In the genomic region with DNA sequence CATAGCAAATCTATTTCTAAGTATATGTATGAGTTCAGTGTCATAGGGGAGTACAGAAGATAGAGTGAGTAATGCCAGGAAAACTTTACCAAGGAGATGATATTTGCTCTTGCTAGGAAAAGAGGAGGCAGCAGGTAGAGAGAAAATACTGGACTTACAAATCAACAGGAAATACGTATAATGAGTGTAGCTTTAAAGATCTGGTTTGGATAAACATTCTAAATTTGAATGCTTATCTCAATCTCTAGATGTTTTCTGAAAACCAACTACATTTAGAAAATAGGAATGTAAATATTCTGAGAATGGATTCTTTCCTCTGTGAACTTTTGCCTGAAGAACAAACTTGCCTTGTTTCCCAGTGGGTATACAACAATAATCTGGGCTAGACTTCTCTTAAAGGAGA, we compare ENCODE assay signal across 18 cellular contexts. TPM values are rescaled to one million over a fixed set of nuclear protein-coding genes. Genes with fewer than 3 reads are reported as not detected.
DNase-seq lines count a peak whose midpoint lies in the region; ATAC-seq, FAIRE-seq and TF ChIP-seq lines count a peak whose summit lies in the region.
"Had no signal": no experiment of that assay in that cellular context is flagged by ENCODE, and none has a peak within 500 bp of the region (broad histone marks: within the 10 kb centered on the region; RNA-seq: fewer than 3 reads in every experiment).

No MANE protein-coding gene starts in this region.

- H3K4me3 ChIP-seq in GM23338, result no peak overlapping the region
- no peak overlapping the region for H3K4me3 ChIP-seq in skeletal muscle satellite cell (ENCODE audit: low read length)
- no peak overlapping the region for H3K4me3 ChIP-seq in thyroid gland (replicated peaks in 1 of 3)
- H3K4me3 ChIP-seq: adrenal gland had no signal

- H3K4me2 ChIP-seq in GM23338 (no peak overlapping the region), skeletal muscle satellite cell (ENCODE audit: low read length) (peak overlapping the region; percentile 2)

- H3K4me1 ChIP-seq in GM23338 (ENCODE audit: insufficient read depth), result no peaks in the 10 kb centered on the region
- H3K4me1 ChIP-seq in skeletal muscle satellite cell (ENCODE audit: control insufficient read depth, insufficient read depth, low read length), result peaks cover 21% of the 10 kb centered on the region
- H3K4me1 ChIP-seq in thyroid gland, result no peaks in the 10 kb centered on the region
- H3K4me1 ChIP-seq: adrenal gland had no signal

- no peak overlapping the region for H3K4me3 Mint-ChIP-seq in GM23338
- H3K4me3 Mint-ChIP-seq in activated CD4-positive, alpha-beta memory T cell treated with anti-CD3 and anti-CD28 coated beads, Interleukin-2, amount 10 ng/mL, durations not matched to agents 7 days and 5 days, result no peak overlapping the region
- H3K4me3 Mint-ChIP-seq: naive B cell had no signal

- H3K27me3 ChIP-seq in GM23338 (ENCODE audit: insufficient read depth) (no peaks in the 10 kb centered on the region), skeletal muscle satellite cell (ENCODE audit: control insufficient read depth, insufficient read depth, low read length) (no peaks in the 10 kb centered on the region), thyroid gland (no peaks in the 10 kb centered on the region)
- H3K27me3 ChIP-seq: adrenal gland had no signal

- H3K36me3 Mint-ChIP-seq in GM23338 (ENCODE audit: low read depth), result no peaks in the 10 kb centered on the region
- no peaks in the 10 kb centered on the region for H3K36me3 Mint-ChIP-seq in activated CD4-positive, alpha-beta memory T cell treated with anti-CD3 and anti-CD28 coated beads, Interleukin-2, amount 10 ng/mL, durations not matched to agents 7 days and 5 days (ENCODE audit: low read depth)
- H3K36me3 Mint-ChIP-seq: naive B cell had no signal

- intact Hi-C loops in thyroid gland (cut with DNase I), result no loop called here

- 75 to 77% methylated on average over 1 of the region's 1 CpG for WGBS in thyroid gland, 2 donors

- CTCF ChIA-PET in activated CD4-positive, alpha-beta memory T cell treated with anti-CD3 and anti-CD28 coated beads, Interleukin-2, amount 10 ng/mL, durations not matched to agents 7 days and 5 days (lab: Charles Lee), result no interaction called here

- POLR2A ChIA-PET in activated CD4-positive, alpha-beta memory T cell treated with anti-CD3 and anti-CD28 coated beads, Interleukin-2, amount 10 ng/mL, durations not matched to agents 7 days and 5 days (lab: Charles Lee), result no interaction called here

- H3K27ac Mint-ChIP-seq in GM23338, result no peak overlapping the region
- H3K27ac Mint-ChIP-seq in activated CD4-positive, alpha-beta memory T cell treated with anti-CD3 and anti-CD28 coated beads, Interleukin-2, amount 10 ng/mL, durations not matched to agents 7 days and 5 days, result no peak overlapping the region
- H3K27ac Mint-ChIP-seq: naive B cell had no signal

- no peaks in the 10 kb centered on the region for H3K9me2 ChIP-seq in GM23338 (ENCODE audit: insufficient read depth)

- H3K9ac ChIP-seq in skeletal muscle satellite cell (ENCODE audit: low read depth, low read length), result no peak overlapping the region

- ATAC-seq in GM23338, result no peak
- peak; percentile 67 for ATAC-seq in SK-N-SH treated with all-trans-retinoic acid at 6 μM for 48 hours
- ATAC-seq: activated CD4-positive, CD25-positive, alpha-beta regulatory T cell treated with anti-CD3 and anti-CD28 coated beads, Interleukin-2, amount 50 U/mL, for 24 hours; Right ventricle myocardium inferior; stimulated activated naive CD8-positive, alpha-beta T cell treated with anti-CD3 and anti-CD28 coated beads, Interleukin-15, Interleukin-2, amounts not matched to agents 100 U/mL and 50 U/mL, for 24 hours had no signal

- no peak for TF ChIP-seq CTCF in GM23338 (conservative IDR thresholded peaks at IDR 0.05; ENCODE audit: low read depth in 2 of 2)
- no peak for TF ChIP-seq CTCF in thyroid gland (IDR thresholded peaks at IDR 0.05)

- H3K4me1 Mint-ChIP-seq in GM23338, result no peaks in the 10 kb centered on the region
- no peaks in the 10 kb centered on the region for H3K4me1 Mint-ChIP-seq in activated CD4-positive, alpha-beta memory T cell treated with anti-CD3 and anti-CD28 coated beads, Interleukin-2, amount 10 ng/mL, durations not matched to agents 7 days and 5 days
- H3K4me1 Mint-ChIP-seq: naive B cell had no signal

- H2AFZ ChIP-seq in GM23338, result peak overlapping the region; percentile 47

- DNase-seq in GM23338 (ENCODE audit: low spot score) (no peak), fibroblast of peridontal ligament (ENCODE audit: extremely low read depth) (peak; percentile 59), activated T-cell treated with anti-CD3 and anti-CD28 coated beads for 4 hours (no peak), HTR-8/SVneo (ENCODE audit: insufficient read length, low spot score) (no peak), thyroid gland (no peak)
- no peak for DNase-seq in activated CD4-positive, alpha-beta memory T cell treated with anti-CD3 and anti-CD28 coated beads, Interleukin-2, amount 10 ng/mL, durations not matched to agents 7 days and 5 days
- DNase-seq: adrenal gland; AML-193; naive B cell; NCI-H1930; NCI-H446 treated with DMSO at 0.1 percent for 48 hours; stimulated activated naive CD8-positive, alpha-beta T cell treated with anti-CD3 and anti-CD28 coated beads, Interleukin-15, Interleukin-2, amounts not matched to agents 100 U/mL and 50 U/mL, for 24 hours; T-helper 2 cell had no signal

- no peak for TF ChIP-seq POLR2A in thyroid gland (IDR thresholded peaks at IDR 0.05)

- H3K36me3 ChIP-seq in GM23338 (ENCODE audit: insufficient read depth) (no peaks in the 10 kb centered on the region), skeletal muscle satellite cell (ENCODE audit: insufficient read depth, low read length) (no peaks in the 10 kb centered on the region), thyroid gland (no peaks in the 10 kb centered on the region)
- H3K36me3 ChIP-seq: adrenal gland had no signal

- no peaks in the 10 kb centered on the region for H3K27me3 Mint-ChIP-seq in GM23338 (ENCODE audit: insufficient read depth, low read depth, poor library complexity)
- H3K27me3 Mint-ChIP-seq in activated CD4-positive, alpha-beta memory T cell treated with anti-CD3 and anti-CD28 coated beads, Interleukin-2, amount 10 ng/mL, durations not matched to agents 7 days and 5 days, result no peaks in the 10 kb centered on the region
- H3K27me3 Mint-ChIP-seq: naive B cell had no signal

- no peaks in the 10 kb centered on the region for H3K9me3 Mint-ChIP-seq in GM23338
- H3K9me3 Mint-ChIP-seq in activated CD4-positive, alpha-beta memory T cell treated with anti-CD3 and anti-CD28 coated beads, Interleukin-2, amount 10 ng/mL, durations not matched to agents 7 days and 5 days, result no peaks in the 10 kb centered on the region
- H3K9me3 Mint-ChIP-seq: naive B cell had no signal

- no peaks in the 10 kb centered on the region for H3F3A ChIP-seq in GM23338 (replicated peaks; ENCODE audit: low read depth)

- no peaks in the 10 kb centered on the region for H3K9me3 ChIP-seq in skeletal muscle satellite cell (replicated peaks; ENCODE audit: low read length)
- H3K9me3 ChIP-seq in thyroid gland, result no peaks in the 10 kb centered on the region
- H3K9me3 ChIP-seq: adrenal gland had no signal

- H3K27ac ChIP-seq in GM23338 (ENCODE audit: low read depth), result no peak overlapping the region
- H3K27ac ChIP-seq in thyroid gland, result no peak overlapping the region
- H3K27ac ChIP-seq: adrenal gland had no signal

- H4K20me1 ChIP-seq in GM23338 (replicated peaks; ENCODE audit: insufficient read depth), result no peaks in the 10 kb centered on the region

- FAIRE-seq in HTR-8/SVneo (lab: Jason Lieb, UNC), result no peak
- FAIRE-seq: G401.6 had no signal

- no peaks in the 10 kb centered on the region for H3K79me2 ChIP-seq in GM23338 (replicated peaks; ENCODE audit: insufficient read depth)

TF ChIP-seq in GM23338, 12 proteins besides CTCF, POLR2A, EP300 and RAD21:
- TF ChIP-seq STAT1 (IDR thresholded peaks at IDR 0.05; ENCODE audit: unreplicated experiment), result no peak
- TF ChIP-seq EZH2phosphoT487 (IDR thresholded peaks at IDR 0.05; ENCODE audit: unreplicated experiment), result no peak
- no peak for TF ChIP-seq POLR2AphosphoS5 (IDR thresholded peaks at IDR 0.05; ENCODE audit: low read depth)
- TF ChIP-seq ZNF114 (CRISPR knock-in tag; IDR thresholded peaks at IDR 0.05), result no peak
- TF ChIP-seq NANOG (IDR thresholded peaks at IDR 0.05; ENCODE audit: borderline replicate concordance), result no peak
- no peak for TF ChIP-seq CREB1 (CRISPR knock-in tag; IDR thresholded peaks at IDR 0.05; ENCODE audit: low read depth)
- no peak for TF ChIP-seq JUNB (IDR thresholded peaks at IDR 0.05; ENCODE audit: unreplicated experiment)
- no peak for TF ChIP-seq EZH2 (IDR thresholded peaks at IDR 0.05; ENCODE audit: low read depth, unreplicated experiment)
TF ChIP-seq in GM23338: peak in this region for 0.

TF ChIP-seq in SK-N-SH treated with all-trans-retinoic acid at 6 μM for 48 hours, 23 proteins besides CTCF, POLR2A, EP300 and RAD21 (continues in another document):
- TF ChIP-seq ISL1 (CRISPR knock-in tag; IDR thresholded peaks at IDR 0.05) (no peak), TOX (CRISPR knock-in tag; IDR thresholded peaks at IDR 0.05; ENCODE audit: borderline replicate concordance) (no peak; the same call in 1 of the 2 replicates), ZFP30 (CRISPR knock-in tag; IDR thresholded peaks at IDR 0.05) (no peak)

RNA-seq across cellular contexts. Expression of gene GNAI1, which starts 46.9 kb away (rescaled TPM):
- total RNA-seq in GM23338 (2014; rRNA removed; shearing (Covaris generic)), result 26.8 and 31.3 TPM in 2 replicates
- polyA plus RNA-seq in GM23338 (2016; fragmentation: Nextera tagmentation; extraction: Ambion mirVana), result 35.2 and 36.9 TPM in 2 replicates
- 19.0 and 21.8 TPM in 2 replicates for total RNA-seq in skeletal muscle satellite cell (2012; rRNA removed)
- not detected for total RNA-seq in activated CD4-positive, alpha-beta memory T cell treated with anti-CD3 and anti-CD28 coated beads, Interleukin-2, amount 10 ng/mL, durations not matched to agents 7 days and 5 days
- total RNA-seq in thyroid gland, result 10 to 100 TPM; 32.1 to 52.7 (median 47.4) TPM

Comparison
In these comparisons a context has a peak if more than half of its experiments do, and no peak if none do; other contexts are left out.
1. RNA of gene GNAI1, which starts 46.9 kb away (total RNA-seq): 32.1 to 52.7 TPM in thyroid gland and 26.8 to 31.3 TPM in GM23338; not detected in activated CD4-positive, alpha-beta memory T cell treated with anti-CD3 and anti-CD28 coated beads, Interleukin-2, amount 10 ng/mL, durations not matched to agents 7 days and 5 days; every median in the first group is over 10 times any median in the second.